Comparison of ENCODE assay signal across 5 cellular contexts in the genomic region with DNA sequence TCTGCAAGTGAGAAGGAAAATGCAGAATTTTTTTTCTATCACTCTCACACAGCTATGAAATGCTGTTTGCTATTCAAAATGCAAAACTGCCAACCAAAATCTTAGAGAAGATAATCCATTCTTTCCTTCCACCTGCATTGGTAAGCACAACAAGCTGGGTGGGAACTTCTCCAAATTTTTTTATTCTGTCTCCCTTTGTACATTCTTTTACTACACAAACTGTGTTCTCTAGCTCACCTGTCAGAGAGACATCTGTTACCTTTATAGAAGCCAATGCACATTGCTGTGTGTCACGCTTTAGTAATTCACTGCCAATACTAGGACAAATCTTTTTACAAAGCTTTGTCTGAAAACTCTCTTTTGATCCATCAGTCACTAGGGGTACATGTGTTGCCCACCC.
"Had no signal": no experiment of that assay in that cellular context is flagged by ENCODE, and none has a peak within 500 bp of the region (broad histone marks: within the 10 kb centered on the region; RNA-seq: fewer than 3 reads in every experiment).

No MANE protein-coding gene starts in this region.

- H3K4me2 ChIP-seq: GM23338 had no signal

- H2AFZ ChIP-seq: GM23338 had no signal

- H3K27ac ChIP-seq: HL-60 had no signal

- DNase-seq: H9, HCEC 1CT, KBM-7 had no signal

- H3K4me3 ChIP-seq: GM23338 had no signal
